In the genomic region with DNA sequence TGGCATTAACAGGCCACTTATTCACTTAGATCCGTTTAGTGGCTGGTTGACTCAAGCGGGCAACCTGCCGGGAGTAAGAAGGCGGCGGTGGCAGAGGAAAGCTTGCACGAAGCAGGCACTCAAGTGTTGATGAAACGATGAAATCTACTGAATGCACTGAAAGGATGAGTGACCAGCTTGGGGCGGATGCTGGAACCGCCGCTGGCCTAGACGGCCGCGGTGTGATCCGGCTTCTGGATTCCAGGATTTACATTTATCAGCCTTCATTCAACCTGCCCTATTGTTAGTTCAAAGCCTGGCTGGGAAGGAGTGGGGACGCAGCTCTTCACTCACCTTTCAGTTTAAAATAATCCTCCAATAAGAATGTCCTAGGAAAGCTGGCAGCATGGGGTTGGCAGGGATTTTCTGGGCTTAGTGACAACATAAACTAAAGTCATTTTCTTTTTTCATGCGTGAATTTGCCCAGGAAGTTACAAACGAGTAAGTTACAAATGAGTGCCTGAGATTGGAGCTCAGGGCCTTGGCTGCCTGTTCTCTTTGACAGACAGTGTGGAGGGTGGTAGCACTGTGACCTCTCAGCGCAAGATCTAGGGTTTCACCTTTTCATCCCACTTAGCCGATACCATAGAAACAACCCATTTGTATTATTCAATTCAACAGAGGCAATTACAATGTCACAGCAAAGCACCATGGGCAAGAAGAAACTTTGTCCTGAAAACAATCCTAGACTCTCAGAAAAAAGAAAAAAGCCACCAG, we compare ENCODE assay signal across 8 cellular contexts. TPM values are rescaled to one million over a fixed set of nuclear protein-coding genes. Genes with fewer than 3 reads are reported as not detected.
DNase-seq lines count a peak whose midpoint lies in the region; ATAC-seq lines count a peak whose summit lies in the region.

No MANE protein-coding gene starts in this region.

- H3K23ac ChIP-seq in mesendoderm (ENCODE audit: low read length): no peak overlapping the region

- whole genome bisulfite sequencing in mesendoderm (ENCODE audit: extremely low coverage, insufficient coverage, low lambda C conversion rate): no CpG with 5 or more reads among the region's 19 CpGs

- no peak overlapping the region for H2AK5ac ChIP-seq in mesendoderm (ENCODE audit: low read length)

- no peak overlapping the region for H3K18ac ChIP-seq in mesendoderm (ENCODE audit: low read length)

- peak overlapping the region; percentile 42 for H3K9ac ChIP-seq in mesendoderm (ENCODE audit: low read length)

- peak overlapping the region; percentile 53 for H3K4me2 ChIP-seq in mesendoderm (ENCODE audit: low read length)

- H3K4me3 ChIP-seq in mesendoderm (ENCODE audit: low read length): no peak overlapping the region

- H3K27me3 ChIP-seq in mesendoderm (ENCODE audit: insufficient read depth, low read length, poor library complexity): no peaks in the 10 kb centered on the region

- H3K4me1 ChIP-seq in mesendoderm (ENCODE audit: control insufficient read depth, low read depth, low read length): peaks cover 10% of the 10 kb centered on the region

- ATAC-seq in GM18867 (IDR thresholded peaks at IDR 0.05; ENCODE audit: unreplicated experiment) (no peak), HG03457 (IDR thresholded peaks at IDR 0.05; ENCODE audit: unreplicated experiment) (no peak), GM21825 (IDR thresholded peaks at IDR 0.05; ENCODE audit: unreplicated experiment) (no peak)

- no peak overlapping the region for H2BK5ac ChIP-seq in mesendoderm (ENCODE audit: low read length)

- peak; percentile 35 for DNase-seq in H4 (ENCODE audit: low spot score)
- DNase-seq in NCI-H2227 treated with DMSO at 0.1 percent for 48 hours (lab: John Stamatoyannopoulos, UW): peak; percentile 58
- peak; percentile 37 for DNase-seq in dermis blood vessel endothelial cell
- DNase-seq in mesendoderm: peak; percentile 89
- no peak for DNase-seq in RKO (ENCODE audit: low spot score)

- no peaks in the 10 kb centered on the region for H3K36me3 ChIP-seq in mesendoderm (ENCODE audit: control insufficient read depth, insufficient read depth, low read length)

- H3K27ac ChIP-seq in mesendoderm (ENCODE audit: low read depth, low read length): no peak overlapping the region

- peak overlapping the region; percentile 65 for H3K56ac ChIP-seq in mesendoderm (ENCODE audit: low read length)

- H2BK120ac ChIP-seq in mesendoderm (ENCODE audit: low read depth, low read length): no peak overlapping the region

- H2BK15ac ChIP-seq in mesendoderm (replicated peaks; ENCODE audit: low read depth): no peak overlapping the region

- H4K5ac ChIP-seq in mesendoderm (ENCODE audit: low read length): no peak overlapping the region

- peaks cover 1% of the 10 kb centered on the region for H3K79me1 ChIP-seq in mesendoderm (ENCODE audit: low read length)

- H3K4ac ChIP-seq in mesendoderm (ENCODE audit: low read depth, low read length): no peak overlapping the region

- H3K79me2 ChIP-seq in mesendoderm (ENCODE audit: control insufficient read depth, insufficient read depth, low read length): no peaks in the 10 kb centered on the region

- no peak overlapping the region for H4K8ac ChIP-seq in mesendoderm (ENCODE audit: low read depth, low read length)

RNA-seq across cellular contexts. Expression of gene PLCH1, which starts 1.1 kb away (rescaled TPM):
- 0.62 and 1.1 TPM in 2 replicates for total RNA-seq in H4 (2014; rRNA removed; shearing (Covaris generic))
- under 0.01 TPM in 1 of 2 replicates, not detected in the other for total RNA-seq in dermis blood vessel endothelial cell
- 3.0 TPM for polyA plus RNA-seq in mesendoderm (2013, experiment 1 of 2)
- polyA plus RNA-seq in mesendoderm (2013, experiment 2 of 2): 3.0 TPM
